1 cellular context compared by ENCODE assay signal in the genomic region with DNA sequence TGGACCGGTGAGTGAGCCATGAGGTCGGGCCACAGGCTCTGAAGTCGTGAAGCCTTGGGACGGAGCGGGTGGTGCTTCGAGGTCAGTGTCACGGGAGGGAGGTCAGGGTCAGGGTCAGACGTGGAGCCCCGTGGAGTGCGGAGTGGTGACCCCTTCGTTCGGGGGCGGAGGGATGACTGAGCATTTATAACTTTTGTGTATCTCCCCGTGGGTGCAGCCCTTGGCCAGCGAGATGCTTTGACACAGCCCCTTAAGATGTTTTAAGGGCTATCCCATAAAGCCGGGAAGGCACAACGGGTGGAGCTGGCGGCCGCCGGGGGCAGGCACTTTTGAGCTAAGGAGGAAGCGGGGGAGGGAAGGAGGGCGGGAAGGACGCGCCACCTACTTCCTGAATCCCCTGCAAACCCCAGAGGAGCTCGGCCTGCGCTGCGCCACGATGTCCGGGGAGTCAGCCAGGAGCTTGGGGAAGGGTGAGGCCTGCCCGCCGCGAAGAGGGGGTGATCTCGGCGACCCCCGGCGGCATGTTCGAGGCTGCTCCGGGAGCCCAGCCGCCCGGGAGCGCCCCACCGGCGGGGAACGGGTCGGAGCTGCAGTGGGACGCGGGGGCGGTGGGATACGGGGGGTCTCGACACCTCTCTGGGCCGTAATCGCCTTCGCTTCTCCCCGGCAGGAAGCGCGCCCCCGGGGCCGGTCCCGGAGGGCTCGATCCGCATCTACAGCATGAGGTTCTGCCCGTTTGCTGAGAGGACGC.
A peak's percentile ranks its signal among the peaks of the same experiment; 100 is the strongest.
TF ChIP-seq lines count a peak whose summit lies in the region.

A gene (plus strand): TSS at position 400 of the 751 bp plus-strand sequence. CDS start 37 bp downstream, at position 437.

TF ChIP-seq in K562, 482 proteins besides CTCF, POLR2A, EP300 and RAD21 (continued from another document):
- TF ChIP-seq, protein P1, sequence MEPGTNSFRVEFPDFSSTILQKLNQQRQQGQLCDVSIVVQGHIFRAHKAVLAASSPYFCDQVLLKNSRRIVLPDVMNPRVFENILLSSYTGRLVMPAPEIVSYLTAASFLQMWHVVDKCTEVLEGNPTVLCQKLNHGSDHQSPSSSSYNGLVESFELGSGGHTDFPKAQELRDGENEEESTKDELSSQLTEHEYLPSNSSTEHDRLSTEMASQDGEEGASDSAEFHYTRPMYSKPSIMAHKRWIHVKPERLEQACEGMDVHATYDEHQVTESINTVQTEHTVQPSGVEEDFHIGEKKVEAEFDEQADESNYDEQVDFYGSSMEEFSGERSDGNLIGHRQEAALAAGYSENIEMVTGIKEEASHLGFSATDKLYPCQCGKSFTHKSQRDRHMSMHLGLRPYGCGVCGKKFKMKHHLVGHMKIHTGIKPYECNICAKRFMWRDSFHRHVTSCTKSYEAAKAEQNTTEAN (CRISPR knock-in tag; IDR thresholded peaks at IDR 0.05): no peak
- TF ChIP-seq GABPB1 (CRISPR knock-in tag; IDR thresholded peaks at IDR 0.05) (peak; percentile 64; the same call in 1 of the 2 replicates), ZSCAN29 (IDR thresholded peaks at IDR 0.05) (no peak), GABPA (tag; conservative IDR thresholded peaks at IDR 0.05; ENCODE audit: low read depth) (peak; percentile 70), TBL1XR1 (IDR thresholded peaks at IDR 0.05; ENCODE audit: low read length in 2 of 2) (no peak), PCBP1 (IDR thresholded peaks at IDR 0.05; ENCODE audit: low read depth, low read length, poor library complexity, severe bottlenecking) (peak; percentile 18), HMGN3 (IDR thresholded peaks at IDR 0.05; ENCODE audit: borderline replicate concordance, extremely low read depth, insufficient read length, low read depth, low read length) (peak; percentile 26), TAF7 (tag; IDR thresholded peaks at IDR 0.05) (0 out of 2 replicates have a peak, but pooled peaks have one; percentile 53), CEBPB (tag; IDR thresholded peaks at IDR 0.05) (no peak), EGR1 (conservative IDR thresholded peaks at IDR 0.05) (peak; percentile 88), MAFG (tag; conservative IDR thresholded peaks at IDR 0.05) (peak; percentile 69), MTA3 (IDR thresholded peaks at IDR 0.05; ENCODE audit: borderline replicate concordance) (peak; percentile 65; the same call in 1 of the 2 replicates), GATAD2B (IDR thresholded peaks at IDR 0.05; ENCODE audit: borderline replicate concordance) (0 out of 2 replicates have a peak, but pooled peaks have one; percentile 60)
- TF ChIP-seq, protein P2, sequence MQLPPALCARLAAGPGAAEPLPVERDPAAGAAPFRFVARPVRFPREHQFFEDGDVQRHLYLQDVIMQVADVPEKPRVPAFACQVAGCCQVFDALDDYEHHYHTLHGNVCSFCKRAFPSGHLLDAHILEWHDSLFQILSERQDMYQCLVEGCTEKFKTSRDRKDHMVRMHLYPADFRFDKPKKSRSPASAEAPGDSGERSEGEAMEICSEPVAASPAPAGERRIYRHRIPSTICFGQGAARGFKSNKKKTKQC (CRISPR knock-in tag; IDR thresholded peaks at IDR 0.05): no peak
- TF ChIP-seq, protein P3, sequence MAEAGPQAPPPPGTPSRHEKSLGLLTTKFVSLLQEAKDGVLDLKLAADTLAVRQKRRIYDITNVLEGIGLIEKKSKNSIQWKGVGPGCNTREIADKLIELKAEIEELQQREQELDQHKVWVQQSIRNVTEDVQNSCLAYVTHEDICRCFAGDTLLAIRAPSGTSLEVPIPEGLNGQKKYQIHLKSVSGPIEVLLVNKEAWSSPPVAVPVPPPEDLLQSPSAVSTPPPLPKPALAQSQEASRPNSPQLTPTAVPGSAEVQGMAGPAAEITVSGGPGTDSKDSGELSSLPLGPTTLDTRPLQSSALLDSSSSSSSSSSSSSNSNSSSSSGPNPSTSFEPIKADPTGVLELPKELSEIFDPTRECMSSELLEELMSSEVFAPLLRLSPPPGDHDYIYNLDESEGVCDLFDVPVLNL (CRISPR knock-in tag; IDR thresholded peaks at IDR 0.05; ENCODE audit: low read depth): 0 out of 2 replicates have a peak, but pooled peaks have one; percentile 44
- TF ChIP-seq, protein P4, sequence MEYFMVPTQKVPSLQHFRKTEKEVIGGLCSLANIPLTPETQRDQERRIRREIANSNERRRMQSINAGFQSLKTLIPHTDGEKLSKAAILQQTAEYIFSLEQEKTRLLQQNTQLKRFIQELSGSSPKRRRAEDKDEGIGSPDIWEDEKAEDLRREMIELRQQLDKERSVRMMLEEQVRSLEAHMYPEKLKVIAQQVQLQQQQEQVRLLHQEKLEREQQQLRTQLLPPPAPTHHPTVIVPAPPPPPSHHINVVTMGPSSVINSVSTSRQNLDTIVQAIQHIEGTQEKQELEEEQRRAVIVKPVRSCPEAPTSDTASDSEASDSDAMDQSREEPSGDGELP (CRISPR knock-in tag; IDR thresholded peaks at IDR 0.05; ENCODE audit: borderline replicate concordance): 0 out of 2 replicates have a peak, but pooled peaks have one; percentile 42
